8 cellular contexts compared by ENCODE assay signal in genomic region chr2:105338020-105338385, GRCh38. TPM values are rescaled to one million over a fixed set of nuclear protein-coding genes. Genes with fewer than 3 reads are reported as not detected.
DNase-seq lines count a peak whose midpoint lies in the region; ATAC-seq and TF ChIP-seq lines count a peak whose summit lies in the region.

No MANE protein-coding gene starts in this region.

- H3K36me3 Mint-ChIP-seq in chondrocyte (ENCODE audit: low read depth): peaks cover 6% of the 10 kb centered on the region

- TF ChIP-seq CTCF in AG09309 (IDR thresholded peaks at IDR 0.05; ENCODE audit: control insufficient read depth, insufficient read depth, low read depth, low read length, missing control alignments) (no peak), chondrocyte (IDR thresholded peaks at IDR 0.05) (no peak)

- 10% methylated on average over 5 of the region's 5 CpGs for WGBS in HUES64

- peaks cover 29% of the 10 kb centered on the region for H3K4me1 Mint-ChIP-seq in chondrocyte (ENCODE audit: low read depth)

- H3K27ac ChIP-seq in HUES64 (ENCODE audit: low read depth, low read length) (no peak overlapping the region), muscle layer of duodenum (ENCODE audit: low read length) (peak overlapping the region; percentile 78)

- H3K27me3 Mint-ChIP-seq in chondrocyte (ENCODE audit: low read depth): no peaks in the 10 kb centered on the region

- H3K4me1 ChIP-seq in HUES64 (ENCODE audit: insufficient read depth, low read length) (peaks cover 8% of the 10 kb centered on the region; the same call in 1 of the 2 replicates), muscle layer of duodenum (ENCODE audit: control insufficient read depth in 1 of 2, insufficient read depth in 2 of 2, low read length in 2 of 2) (peaks cover 0 to 26% of the 10 kb centered on the region in 2 donors)

- H3K36me3 ChIP-seq in HUES64 (ENCODE audit: insufficient read depth, low read length): peaks cover 48% of the 10 kb centered on the region
- H3K36me3 ChIP-seq in muscle layer of duodenum (ENCODE audit: control insufficient read depth in 1 of 2, insufficient read depth in 2 of 2, low read length in 2 of 2): peaks cover 22 to 28% of the 10 kb centered on the region in 2 donors

- no peaks in the 10 kb centered on the region for H3K9me3 Mint-ChIP-seq in chondrocyte (ENCODE audit: low read depth)

- H3K27ac Mint-ChIP-seq in chondrocyte (ENCODE audit: unreplicated experiment): peak overlapping the region; percentile 89

- peak; percentile 5 for ATAC-seq in GM19397 (IDR thresholded peaks at IDR 0.05; ENCODE audit: unreplicated experiment)

- H3K4me3 ChIP-seq in AG09309 (ENCODE audit: control insufficient read depth, low read depth, low read length) (peak overlapping the region; percentile 87), HUES64 (ENCODE audit: low read length) (peak overlapping the region; percentile 75), muscle layer of duodenum (ENCODE audit: low read depth in 1 of 2, low read length in 2 of 2) (peak overlapping the region; percentile 76 to 94)

- DNase-seq in AG09309 (ENCODE audit: low read depth): no peak
- DNase-seq in chondrocyte (ENCODE audit: low spot score): no peak
- no peak for DNase-seq in MV-4-11 (lab: John Stamatoyannopoulos, UW)
- DNase-seq in DMS153 treated with DMSO at 0.1 percent for 48 hours (lab: John Stamatoyannopoulos, UW; ENCODE audit: unreplicated experiment): no peak
- no peak for DNase-seq in activated CD4-positive, alpha-beta T cell treated with anti-CD3 and anti-CD28 coated beads, Interleukin-2, amount 50 U/mL, for 1 hour

- H3K4me3 Mint-ChIP-seq in chondrocyte (ENCODE audit: unreplicated experiment): peak overlapping the region; percentile 98

- H3K9ac ChIP-seq in HUES64 (ENCODE audit: low read depth, low read length): peak overlapping the region; percentile 88

- no peaks in the 10 kb centered on the region for H3K9me3 ChIP-seq in HUES64 (ENCODE audit: insufficient read depth, low read depth, low read length)
- H3K9me3 ChIP-seq in muscle layer of duodenum (ENCODE audit: control insufficient read depth in 1 of 2, low read length in 2 of 2): no peaks in the 10 kb centered on the region

- H3K27me3 ChIP-seq in HUES64 (ENCODE audit: insufficient read depth, low read length): no peaks in the 10 kb centered on the region
- H3K27me3 ChIP-seq in muscle layer of duodenum (ENCODE audit: low read depth, low read length): no peaks in the 10 kb centered on the region

RNA-seq across cellular contexts. Expression of gene C2orf49, which starts 0.7 kb away (rescaled TPM):
- polyA plus RNA-seq in HUES64 (2013, experiment 1 of 2): 11.3 TPM
- 19.2 TPM for polyA plus RNA-seq in HUES64 (2013, experiment 2 of 2)
- total RNA-seq in chondrocyte: 14.9 to 15.3 TPM (median 14.9 TPM) in 3 replicates

RNA-seq across cellular contexts. Expression of gene TGFBRAP1, which starts 8.5 kb away (rescaled TPM):
- polyA plus RNA-seq in HUES64 (2013, experiment 1 of 2): 14.8 TPM
- 13.9 TPM for polyA plus RNA-seq in HUES64 (2013, experiment 2 of 2)
- total RNA-seq in chondrocyte: 18.3 to 21.4 TPM (median 18.5 TPM) in 3 replicates
